ENCODE assay signal across 2 cellular contexts in the genomic region with DNA sequence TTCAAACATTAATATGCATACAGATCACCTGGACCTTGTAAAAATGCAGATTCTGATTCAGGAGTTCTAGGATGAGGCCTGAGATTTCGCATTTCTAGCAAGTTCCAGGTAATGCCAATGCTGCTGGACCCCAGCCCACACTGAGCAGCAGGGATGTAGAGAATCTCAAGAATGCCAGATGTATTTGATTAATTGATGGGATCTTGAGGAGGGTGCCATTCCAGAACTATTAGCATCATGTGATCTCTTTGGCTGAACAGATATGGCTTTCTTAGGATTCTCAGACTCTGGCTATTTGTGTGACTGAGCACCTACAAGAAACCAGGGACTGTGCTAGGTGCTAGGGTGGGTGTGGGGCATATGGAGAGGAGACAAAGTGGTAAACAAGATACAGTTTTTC.
A peak's percentile ranks its signal among the peaks of the same experiment; 100 is the strongest.
TF ChIP-seq lines count a peak whose summit lies in the region.

No MANE protein-coding gene starts in this region.

TF ChIP-seq in SK-N-SH, 30 proteins besides CTCF, POLR2A, EP300 and RAD21:
- no peak for TF ChIP-seq RXRA (IDR thresholded peaks at IDR 0.05; ENCODE audit: borderline replicate concordance, low read depth)
- peak; percentile 13; the same call in 1 of the 2 replicates for TF ChIP-seq TCF12 (IDR thresholded peaks at IDR 0.05)

TF ChIP-seq in K562, 482 proteins besides CTCF, POLR2A, EP300 and RAD21:
- no peak for TF ChIP-seq BDP1 (IDR thresholded peaks at IDR 0.05; ENCODE audit: insufficient read depth, insufficient read length)
- TF ChIP-seq, protein P1, sequence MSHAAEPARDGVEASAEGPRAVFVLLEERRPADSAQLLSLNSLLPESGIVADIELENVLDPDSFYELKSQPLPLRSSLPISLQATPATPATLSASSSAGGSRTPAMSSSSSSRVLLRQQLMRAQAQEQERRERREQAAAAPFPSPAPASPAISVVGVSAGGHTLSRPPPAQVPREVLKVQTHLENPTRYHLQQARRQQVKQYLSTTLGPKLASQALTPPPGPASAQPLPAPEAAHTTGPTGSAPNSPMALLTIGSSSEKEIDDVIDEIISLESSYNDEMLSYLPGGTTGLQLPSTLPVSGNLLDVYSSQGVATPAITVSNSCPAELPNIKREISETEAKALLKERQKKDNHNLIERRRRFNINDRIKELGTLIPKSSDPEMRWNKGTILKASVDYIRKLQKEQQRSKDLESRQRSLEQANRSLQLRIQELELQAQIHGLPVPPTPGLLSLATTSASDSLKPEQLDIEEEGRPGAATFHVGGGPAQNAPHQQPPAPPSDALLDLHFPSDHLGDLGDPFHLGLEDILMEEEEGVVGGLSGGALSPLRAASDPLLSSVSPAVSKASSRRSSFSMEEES (CRISPR knock-in tag; IDR thresholded peaks at IDR 0.05), result peak; percentile 25; the same call in 1 of the 2 replicates
TF ChIP-seq in K562: peak in this region for 1.
